Comparison of ENCODE assay signal across 14 cellular contexts in the genomic region with DNA sequence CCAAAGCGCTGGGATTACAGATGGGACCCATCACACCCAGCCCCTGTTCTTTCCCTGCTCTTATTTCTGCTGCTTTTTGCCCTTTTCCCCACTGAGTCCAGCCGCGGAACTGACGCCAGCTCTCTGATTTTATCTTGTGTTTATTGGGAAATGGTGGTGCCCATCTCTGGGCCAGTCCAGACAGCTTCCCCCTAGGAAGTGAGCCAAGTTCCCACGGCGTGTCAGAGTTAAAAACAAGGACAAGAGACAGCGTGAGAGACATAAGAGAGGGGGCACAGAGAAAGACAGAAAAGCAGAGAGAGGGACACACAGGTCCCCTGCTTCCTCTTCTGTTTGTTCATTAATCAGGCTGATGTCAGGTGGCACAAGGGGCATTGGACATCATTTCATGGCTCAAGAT. TPM values are rescaled to one million over a fixed set of nuclear protein-coding genes. Genes with fewer than 3 reads are reported as not detected.
"Had no signal": no experiment of that assay in that cellular context is flagged by ENCODE, and none has a peak within 500 bp of the region (broad histone marks: within the 10 kb centered on the region; RNA-seq: fewer than 3 reads in every experiment).

No MANE protein-coding gene starts in this region.

RNA-seq across cellular contexts. Expression of gene SPDYE2, which starts 19.4 kb away (rescaled TPM):
- total RNA-seq: chondrocyte, colonic mucosa, endodermal cell, esophagus muscularis mucosa, fibroblast of lung, lung microvascular endothelial cell, mucosa of descending colon, neural crest cell, osteoblast, pulmonary artery endothelial cell, sigmoid colon, skeletal muscle tissue, thoracic aorta, vagina had no signal
